26 cellular contexts compared by ENCODE assay signal in genomic region chr13:105579821-105580707, GRCh38.
DNase-seq lines count a peak whose midpoint lies in the region; ATAC-seq, FAIRE-seq and TF ChIP-seq lines count a peak whose summit lies in the region.
"Had no signal": no experiment of that assay in that cellular context is flagged by ENCODE, and none has a peak within 500 bp of the region (broad histone marks: within the 10 kb centered on the region; RNA-seq: fewer than 3 reads in every experiment).

No MANE protein-coding gene starts in this region.

- H3K27ac Mint-ChIP-seq in Calu3 (ENCODE audit: unreplicated experiment) (peak overlapping the region; percentile 54), HFFc6 (no peak overlapping the region)
- H3K27ac Mint-ChIP-seq: activated CD4-positive, alpha-beta T cell treated with anti-CD3 and anti-CD28 coated beads, Interleukin-2, amount 10 ng/mL, durations not matched to agents 7 days and 5 days; IgD-negative memory B cell; naive thymus-derived CD8-positive, alpha-beta T cell; stimulated activated effector memory CD8-positive, alpha-beta T cell treated with anti-CD3 and anti-CD28 coated beads, Interleukin-12 subunit alpha, Interleukin-12 subunit beta, amount 100 ng/mL, for 72 hours had no signal

- BruUV-seq in Calu3 (replicated peaks; lab: Mats Ljungman, UMichigan): no TSS peak

- H3K9me2 ChIP-seq in hepatocyte (replicated peaks; ENCODE audit: insufficient read depth): no peaks in the 10 kb centered on the region

- CTCF ChIA-PET in Calu3 (lab: Charles Lee) (no interaction called here), RWPE1 (lab: Yijun Ruan, JAX) (no interaction called here)

- H3K27ac ChIP-seq in RWPE1: no peak overlapping the region
- peak overlapping the region; percentile 27 for H3K27ac ChIP-seq in hepatocyte
- no peak overlapping the region for H3K27ac ChIP-seq in heart right ventricle
- H3K27ac ChIP-seq: body of pancreas, SK-N-MC, skin epidermis, VCaP had no signal

- H3K36me3 ChIP-seq in hepatocyte (replicated peaks; ENCODE audit: insufficient read depth, low read depth) (no peaks in the 10 kb centered on the region), heart right ventricle (no peaks in the 10 kb centered on the region)

- no peak overlapping the region for H3K4me2 ChIP-seq in hepatocyte

- H3K27me3 ChIP-seq in hepatocyte: no peaks in the 10 kb centered on the region
- no peaks in the 10 kb centered on the region for H3K27me3 ChIP-seq in heart right ventricle
- H3K27me3 ChIP-seq: body of pancreas had no signal

- H3K36me3 Mint-ChIP-seq in Calu3 (ENCODE audit: insufficient read depth, unreplicated experiment): no peaks in the 10 kb centered on the region
- H3K36me3 Mint-ChIP-seq in HFFc6 (ENCODE audit: low read depth): no peaks in the 10 kb centered on the region
- H3K36me3 Mint-ChIP-seq: IgD-negative memory B cell; naive thymus-derived CD8-positive, alpha-beta T cell; stimulated activated effector memory CD8-positive, alpha-beta T cell treated with anti-CD3 and anti-CD28 coated beads, Interleukin-12 subunit alpha, Interleukin-12 subunit beta, amount 100 ng/mL, for 72 hours had no signal

- H4K20me1 ChIP-seq in hepatocyte (ENCODE audit: insufficient read depth, poor library complexity, severe bottlenecking): no peaks in the 10 kb centered on the region

- no peaks in the 10 kb centered on the region for H3K9me3 Mint-ChIP-seq in Calu3 (ENCODE audit: low read depth, unreplicated experiment)
- peaks cover 12% of the 10 kb centered on the region; the same call in 1 of the 2 replicates for H3K9me3 Mint-ChIP-seq in HFFc6

- WGBS in hepatocyte (ENCODE audit: low lambda C conversion rate, missing lambda C conversion rate): 94% methylated on average over 2 of the region's 2 CpGs
- WGBS in heart right ventricle, 2 donors: 92 to 99% methylated on average over 2 of the region's 2 CpGs

- H3K9me3 ChIP-seq in hepatocyte (ENCODE audit: low read depth) (no peaks in the 10 kb centered on the region), heart right ventricle (peaks cover 0 to 12% (median 0%) of the 10 kb centered on the region in 11 donors)
- H3K9me3 ChIP-seq: Caco-2 had no signal

- no peak for TF ChIP-seq POLR2A in H54 (IDR thresholded peaks at IDR 0.05; ENCODE audit: low read depth, low read length)

- peaks cover 18% of the 10 kb centered on the region for H3K4me1 Mint-ChIP-seq in Calu3 (ENCODE audit: low read depth, unreplicated experiment)
- no peaks in the 10 kb centered on the region; the same call in 1 of the 2 replicates for H3K4me1 Mint-ChIP-seq in HFFc6 (ENCODE audit: low read depth)
- H3K4me1 Mint-ChIP-seq: activated CD4-positive, alpha-beta T cell treated with anti-CD3 and anti-CD28 coated beads, Interleukin-2, amount 10 ng/mL, durations not matched to agents 7 days and 5 days; IgD-negative memory B cell; naive thymus-derived CD8-positive, alpha-beta T cell; stimulated activated effector memory CD8-positive, alpha-beta T cell treated with anti-CD3 and anti-CD28 coated beads, Interleukin-12 subunit alpha, Interleukin-12 subunit beta, amount 100 ng/mL, for 72 hours had no signal

- no peak for ATAC-seq in GM18868 (IDR thresholded peaks at IDR 0.05; ENCODE audit: unreplicated experiment)
- no peak for ATAC-seq in heart right ventricle
- ATAC-seq: body of pancreas; left ventricle myocardium superior; naive thymus-derived CD8-positive, alpha-beta T cell; stimulated activated effector memory CD8-positive, alpha-beta T cell treated with anti-CD3 and anti-CD28 coated beads, Interleukin-12 subunit alpha, Interleukin-12 subunit beta, amount 100 ng/mL, for 72 hours had no signal

- POLR2A ChIA-PET in RWPE1 (lab: Yijun Ruan, JAX; ENCODE audit: low non-redundant PET): no interaction called here

- H3K27me3 Mint-ChIP-seq in Calu3 (ENCODE audit: unreplicated experiment) (no peaks in the 10 kb centered on the region), HFFc6 (ENCODE audit: insufficient read depth) (no peaks in the 10 kb centered on the region)
- H3K27me3 Mint-ChIP-seq: activated CD4-positive, alpha-beta T cell treated with anti-CD3 and anti-CD28 coated beads, Interleukin-2, amount 10 ng/mL, durations not matched to agents 7 days and 5 days; IgD-negative memory B cell had no signal

- FAIRE-seq in H54 (lab: Jason Lieb, UNC): peak; percentile 80
- FAIRE-seq: frontal cortex had no signal

- intact Hi-C loops in Calu3 (cut with micrococcal nuclease; ENCODE audit: unreplicated experiment): no loop called here
- intact Hi-C loops in heart right ventricle (cut with DNase I): no loop called here

- DNase-seq in Calu3 (no peak), H54 (ENCODE audit: insufficient read length, low spot score) (no peak), RWPE1 (ENCODE audit: low spot score) (peak; percentile 54), hepatocyte (ENCODE audit: low spot score) (peak; percentile 9), HFFc6 (no peak), heart right ventricle (no peak)
- DNase-seq: activated CD4-positive, alpha-beta T cell treated with anti-CD3 and anti-CD28 coated beads, Interleukin-2, amount 10 ng/mL, durations not matched to agents 7 days and 5 days; activated effector memory CD4-positive, alpha-beta T cell treated with Interleukin-2 at 50 U/mL for 16 hours; body of pancreas; C1 segment of cervical spinal cord; Caco-2; hypothalamus; left ventricle myocardium superior; midbrain; naive thymus-derived CD8-positive, alpha-beta T cell; NCI-H146; NCI-H2171 treated with DMSO at 0.1 percent for 48 hours; RPMI8226; T-helper 2 cell had no signal

- H3K4me1 ChIP-seq in hepatocyte (ENCODE audit: insufficient read depth) (no peaks in the 10 kb centered on the region), heart right ventricle (no peaks in the 10 kb centered on the region)
- H3K4me1 ChIP-seq: body of pancreas, Caco-2 had no signal

- H3K4me3 Mint-ChIP-seq in Calu3 (ENCODE audit: low read depth, unreplicated experiment): no peak overlapping the region
- H3K4me3 Mint-ChIP-seq in HFFc6: no peak overlapping the region
- H3K4me3 Mint-ChIP-seq: activated CD4-positive, alpha-beta T cell treated with anti-CD3 and anti-CD28 coated beads, Interleukin-2, amount 10 ng/mL, durations not matched to agents 7 days and 5 days; IgD-negative memory B cell; naive thymus-derived CD8-positive, alpha-beta T cell; stimulated activated effector memory CD8-positive, alpha-beta T cell treated with anti-CD3 and anti-CD28 coated beads, Interleukin-12 subunit alpha, Interleukin-12 subunit beta, amount 100 ng/mL, for 72 hours had no signal

- H3K4me3 ChIP-seq in hepatocyte (no peak overlapping the region), heart right ventricle (no peak overlapping the region)
- H3K4me3 ChIP-seq: body of pancreas, SK-N-MC, skin epidermis had no signal

- no peaks in the 10 kb centered on the region for H3K79me2 ChIP-seq in hepatocyte

- TF ChIP-seq CTCF in Calu3 (IDR thresholded peaks at IDR 0.05; ENCODE audit: unreplicated experiment) (no peak), RWPE1 (conservative IDR thresholded peaks at IDR 0.05; ENCODE audit: low read depth) (no peak), hepatocyte (IDR thresholded peaks at IDR 0.05; ENCODE audit: poor library complexity) (no peak), HFFc6 (IDR thresholded peaks at IDR 0.05) (no peak), heart right ventricle (IDR thresholded peaks at IDR 0.05) (no peak)

- H2AFZ ChIP-seq in hepatocyte: no peak overlapping the region

Comparison
In these comparisons a context has a peak if more than half of its experiments do, and no peak if none do; other contexts are left out.
1. DNase-seq: peak in RWPE1 (single experiment) and hepatocyte (single experiment); none in Calu3 (single experiment), H54 (single experiment), HFFc6 (single experiment) and heart right ventricle (0 of 2).